In the genomic region with DNA sequence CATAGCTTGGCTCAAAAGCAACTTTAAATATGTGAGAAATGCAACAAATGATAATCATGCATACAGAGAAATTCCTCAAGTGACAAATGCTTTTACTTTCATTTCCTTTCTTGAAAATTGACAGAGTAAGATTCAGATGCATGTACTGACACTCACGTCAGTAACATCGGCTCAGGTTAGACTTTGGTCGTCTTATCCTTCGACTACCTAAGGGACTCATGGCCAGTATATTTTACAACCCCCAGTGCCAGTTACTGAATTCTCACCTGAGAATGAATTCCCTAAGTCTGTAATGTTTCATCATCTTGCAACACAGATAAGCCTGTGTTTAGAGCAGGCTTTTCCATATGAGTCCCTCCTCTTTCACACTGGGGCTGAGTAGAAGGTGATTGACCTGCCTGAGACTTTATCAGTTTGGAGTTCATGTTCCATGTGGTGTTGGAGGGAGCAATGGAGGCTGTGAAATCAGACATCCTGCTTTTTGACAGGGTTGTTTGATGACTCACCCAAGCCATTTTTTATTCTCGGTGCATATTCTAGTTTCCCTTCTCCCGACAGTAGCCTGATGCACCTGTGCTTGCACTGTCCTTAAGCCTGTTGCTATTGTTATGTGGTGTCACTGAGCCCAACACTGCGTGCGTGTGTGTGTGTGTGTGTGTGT, we compare ENCODE assay signal across 8 cellular contexts. TPM values are rescaled to one million over a fixed set of nuclear protein-coding genes. Genes with fewer than 3 reads are reported as not detected.
DNase-seq lines count a peak whose midpoint lies in the region; ATAC-seq, FAIRE-seq and TF ChIP-seq lines count a peak whose summit lies in the region.

No MANE protein-coding gene starts in this region.

- no peak for TF ChIP-seq CTCF in CD4-positive, alpha-beta T cell (IDR thresholded peaks at IDR 0.05)
- TF ChIP-seq CTCF in HepG2 (CRISPR knock-in tag; IDR thresholded peaks at IDR 0.05) (no peak), left ventricle myocardium inferior (IDR thresholded peaks at IDR 0.05; ENCODE audit: borderline replicate concordance) (no peak)

- no peak for TF ChIP-seq RAD21 in HepG2 (CRISPR knock-in tag; IDR thresholded peaks at IDR 0.05)

- POLR2A ChIA-PET in CD4-positive, alpha-beta T cell (lab: Charles Lee), result no interaction called here
- POLR2A ChIA-PET in HepG2 (lab: Yijun Ruan, JAX), result interaction anchor here (1.1 kb wide), 1 partner anchor 30 kb away, joined by 3 read pairs; a partner anchor contains a TSS

- peak; percentile 29 for ATAC-seq in CD4-positive, alpha-beta T cell (ENCODE audit: poor library complexity)
- ATAC-seq in GM18907 (IDR thresholded peaks at IDR 0.05; ENCODE audit: unreplicated experiment) (peak; percentile 36), HG03108 (IDR thresholded peaks at IDR 0.05; ENCODE audit: unreplicated experiment) (peak; percentile 40), HepG2 (peak; percentile 86), left ventricle myocardium superior (no peak)

- peaks cover 6% of the 10 kb centered on the region for H3K9me3 Mint-ChIP-seq in CD4-positive, alpha-beta T cell

- H2AFZ ChIP-seq in HepG2 (ENCODE audit: low read length), result peak overlapping the region; percentile 66

- peak; percentile 40 for FAIRE-seq in HepG2 (lab: Jason Lieb, UNC)

- TF ChIP-seq EP300 in HepG2 (IDR thresholded peaks at IDR 0.05; ENCODE audit: low read depth in 2 of 2, low read length in 2 of 2) (no peak), HepG2 (CRISPR knock-in tag; IDR thresholded peaks at IDR 0.05; ENCODE audit: borderline replicate concordance) (no peak)

- H3K79me2 ChIP-seq in HepG2 (ENCODE audit: insufficient read depth, low read length), result no peaks in the 10 kb centered on the region

- no peaks in the 10 kb centered on the region for H3K27me3 ChIP-seq in CD4-positive, alpha-beta T cell (ENCODE audit: control insufficient read depth, insufficient read depth, low read length)
- H3K27me3 ChIP-seq in HepG2 (ENCODE audit: control insufficient read depth in 1 of 2, insufficient read depth in 2 of 2, low read length in 2 of 2) (no peaks in the 10 kb centered on the region), left ventricle myocardium inferior (ENCODE audit: low read depth) (no peaks in the 10 kb centered on the region)

- BruUV-seq in HepG2 (replicated peaks; lab: Mats Ljungman, UMichigan), result no TSS peak

- H3K27ac ChIP-seq in CD4-positive, alpha-beta T cell (ENCODE audit: low read depth, low read length), result no peak overlapping the region
- H3K27ac ChIP-seq in HepG2 (ENCODE audit: extremely low read length, insufficient read depth, low read length) (no peak overlapping the region), left ventricle myocardium inferior (replicated peaks) (no peak overlapping the region)

- DNase-seq in CD4-positive, alpha-beta T cell, result no peak
- DNase-seq in activated CD4-positive, alpha-beta T cell treated with anti-CD3 and anti-CD28 coated beads, Interleukin-2, amount 50 U/mL, for 48 hours, result peak; percentile 7 to 22
- DNase-seq in HepG2 (ENCODE audit: low spot score), result peak; percentile 16
- DNase-seq in AG20443 (ENCODE audit: low spot score), result no peak
- no peak for DNase-seq in left ventricle myocardium inferior
- DNase-seq in left ventricle myocardium superior, result no peak

- no peaks in the 10 kb centered on the region for H4K20me1 ChIP-seq in HepG2 (ENCODE audit: insufficient read depth, low read length)

- no peaks in the 10 kb centered on the region for H3K36me3 ChIP-seq in HepG2 (replicated peaks in 1 of 2; ENCODE audit: control insufficient read depth in 1 of 2, insufficient read depth in 2 of 2, low read length in 2 of 2)
- no peaks in the 10 kb centered on the region for H3K36me3 ChIP-seq in left ventricle myocardium inferior

- 8% methylated on average over 8 of the region's 8 CpGs for WGBS in HepG2 (ENCODE audit: low lambda C conversion rate)

- in situ Hi-C loops in HepG2 (cut with HindIII; ENCODE audit: extremely low pct_ligation_motif_present, low pct_unique_long_range_greater_than_20kb), result no loop called here

- CTCF ChIA-PET in CD4-positive, alpha-beta T cell (lab: Charles Lee), result no interaction called here
- CTCF ChIA-PET in HepG2 (lab: Yijun Ruan, JAX; ENCODE audit: low intra/inter-chr PET ratio, low total read pairs), result no interaction called here

- H3K36me3 Mint-ChIP-seq in CD4-positive, alpha-beta T cell (ENCODE audit: low read depth), result no peaks in the 10 kb centered on the region

- H3K27ac Mint-ChIP-seq in CD4-positive, alpha-beta T cell, result no peak overlapping the region

- H3K9ac ChIP-seq in HepG2 (ENCODE audit: insufficient read depth, low read depth, low read length), result no peak overlapping the region

- H3K9me3 ChIP-seq in CD4-positive, alpha-beta T cell (ENCODE audit: control insufficient read depth, low read length), result no peaks in the 10 kb centered on the region
- H3K9me3 ChIP-seq in HepG2 (ENCODE audit: low read length) (no peaks in the 10 kb centered on the region), left ventricle myocardium inferior (replicated peaks) (peaks cover 9% of the 10 kb centered on the region)

- intact Hi-C loops in CD4-positive, alpha-beta T cell (cut with DNase I, micrococcal nuclease), result no loop called here
- intact Hi-C loops in HepG2 (cut with micrococcal nuclease; ENCODE audit: unreplicated experiment), result no loop called here
- intact Hi-C loops in left ventricle myocardium inferior (cut with micrococcal nuclease), result no loop called here
- intact Hi-C loops in left ventricle myocardium superior (cut with micrococcal nuclease), result no loop called here

- H3K27me3 Mint-ChIP-seq in CD4-positive, alpha-beta T cell, result peaks cover 12% of the 10 kb centered on the region

- peaks cover 28% of the 10 kb centered on the region for H3K4me1 Mint-ChIP-seq in CD4-positive, alpha-beta T cell (ENCODE audit: low read depth)

- H3K4me3 Mint-ChIP-seq in CD4-positive, alpha-beta T cell, result peak overlapping the region; percentile 27

- H3K4me3 ChIP-seq in HepG2 (replicated peaks in 1 of 3; ENCODE audit: insufficient read depth in 1 of 3, low read depth in 2 of 3, low read length in 3 of 3) (peak overlapping the region in 1 of 3 experiments; percentile 32; a peak in 3 of 6 replicates), left ventricle myocardium inferior (no peak overlapping the region)

- H3K4me1 ChIP-seq in HepG2 (ENCODE audit: insufficient read depth, low read length) (peaks cover 19% of the 10 kb centered on the region), left ventricle myocardium inferior (no peaks in the 10 kb centered on the region)

- H3K4me2 ChIP-seq in HepG2 (ENCODE audit: low read depth, low read length), result peak overlapping the region; percentile 69

- no peak for TF ChIP-seq POLR2A in HepG2 (IDR thresholded peaks at IDR 0.05; ENCODE audit: insufficient read depth in 1 of 2, low read depth in 2 of 2, low read length in 2 of 2)

TF ChIP-seq in HepG2, 621 proteins besides CTCF, POLR2A, EP300 and RAD21 (continues in another document):
- TF ChIP-seq MAFG (CRISPR knock-in tag; IDR thresholded peaks at IDR 0.05) (no peak), ZNF546 (CRISPR knock-in tag; conservative IDR thresholded peaks at IDR 0.05) (no peak), SOX5 (CRISPR knock-in tag; IDR thresholded peaks at IDR 0.05; ENCODE audit: borderline replicate concordance) (no peak), ZFP90 (CRISPR knock-in tag; IDR thresholded peaks at IDR 0.05; ENCODE audit: borderline replicate concordance) (no peak), ZNF530 (CRISPR knock-in tag; IDR thresholded peaks at IDR 0.05; ENCODE audit: low read depth) (no peak), CEBPB (IDR thresholded peaks at IDR 0.05; ENCODE audit: borderline replicate concordance, low read depth, low read length) (peak; percentile 48; the same call in 1 of the 2 replicates), PCBP1 (IDR thresholded peaks at IDR 0.05; ENCODE audit: borderline replicate concordance, low read depth, low read length) (no peak), ZNF138 (CRISPR knock-in tag; IDR thresholded peaks at IDR 0.05; ENCODE audit: low read depth) (no peak), IKZF1 (IDR thresholded peaks at IDR 0.05) (no peak), KDM1A (CRISPR knock-in tag; IDR thresholded peaks at IDR 0.05) (no peak), GATAD2A (CRISPR knock-in tag; IDR thresholded peaks at IDR 0.05) (0 out of 2 replicates have a peak, but pooled peaks have one; percentile 13), ISL2 (CRISPR knock-in tag; IDR thresholded peaks at IDR 0.05) (no peak)
- TF ChIP-seq, protein P1, sequence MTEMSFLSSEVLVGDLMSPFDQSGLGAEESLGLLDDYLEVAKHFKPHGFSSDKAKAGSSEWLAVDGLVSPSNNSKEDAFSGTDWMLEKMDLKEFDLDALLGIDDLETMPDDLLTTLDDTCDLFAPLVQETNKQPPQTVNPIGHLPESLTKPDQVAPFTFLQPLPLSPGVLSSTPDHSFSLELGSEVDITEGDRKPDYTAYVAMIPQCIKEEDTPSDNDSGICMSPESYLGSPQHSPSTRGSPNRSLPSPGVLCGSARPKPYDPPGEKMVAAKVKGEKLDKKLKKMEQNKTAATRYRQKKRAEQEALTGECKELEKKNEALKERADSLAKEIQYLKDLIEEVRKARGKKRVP (CRISPR knock-in tag; IDR thresholded peaks at IDR 0.05), result peak in 1 of 2 experiments; percentile 48; a peak in 1 of 4 replicates

RNA-seq across cellular contexts. Expression of a gene that starts 30.5 kb away (rescaled TPM):
- total RNA-seq in CD4-positive, alpha-beta T cell, result not detected
- total RNA-seq in HepG2 (2016; rRNA removed; fragmentation: Illumina TruSeq; extraction: Trizol) (3.7 and 4.0 TPM in 2 replicates), left ventricle myocardium inferior (8.6 TPM), left ventricle myocardium superior (4.0 TPM)
- 0.79 and 0.81 TPM in 2 replicates for total RNA-seq in HepG2 (2016; cell fraction: cytosol; rRNA removed; fragmentation: Illumina TruSeq; extraction: Trizol; ENCODE audit: low read depth)
- total RNA-seq in HepG2 (2016; cell fraction: insoluble cytoplasmic fraction; rRNA removed; fragmentation: Illumina TruSeq; extraction: Trizol), result 3.1 and 4.2 TPM in 2 replicates
- total RNA-seq in HepG2 (2016; cell fraction: membrane; rRNA removed; fragmentation: Illumina TruSeq; extraction: Trizol), result 2.1 and 2.3 TPM in 2 replicates
- 6.1 and 6.4 TPM in 2 replicates for total RNA-seq in HepG2 (2016; cell fraction: nucleus; rRNA removed; fragmentation: Illumina TruSeq; extraction: Trizol)
- 2.3 and 2.8 TPM in 2 replicates for polyA plus RNA-seq in HepG2 (2011; rRNA removed)
- polyA plus RNA-seq in HepG2 (2011; cell fraction: cytosol; rRNA removed), result 1.5 and 2.0 TPM in 2 replicates
- polyA plus RNA-seq in HepG2 (2011; cell fraction: nucleus; rRNA removed), result 1.1 TPM in 2 replicates
- 1.3 and 1.7 TPM in 2 replicates for polyA plus RNA-seq in HepG2 (2012)
- polyA plus RNA-seq in HepG2 (2016; cell fraction: cytosol; fragmentation: Illumina TruSeq; extraction: Trizol; ENCODE audit: low read depth), result 0.23 and 0.26 TPM in 2 replicates
- 1.3 and 1.4 TPM in 2 replicates for polyA plus RNA-seq in HepG2 (2016; cell fraction: insoluble cytoplasmic fraction; fragmentation: Illumina TruSeq; extraction: Trizol; ENCODE audit: low read depth)
- polyA plus RNA-seq in HepG2 (2016; cell fraction: membrane; fragmentation: Illumina TruSeq; extraction: Trizol; ENCODE audit: low read depth), result 0.48 TPM in 2 replicates
- 3.1 and 4.7 TPM in 2 replicates for polyA plus RNA-seq in HepG2 (2016; cell fraction: nucleus; fragmentation: Illumina TruSeq; extraction: Trizol; ENCODE audit: insufficient read depth, low read depth)
- polyA minus RNA-seq in HepG2 (2011; rRNA and poly(A)+ RNA removed; ENCODE audit: low replicate concordance), result 0.89 and 4.0 TPM in 2 replicates
- 3.3 and 5.1 TPM in 2 replicates for polyA minus RNA-seq in HepG2 (2011; cell fraction: cytosol; rRNA and poly(A)+ RNA removed)
- 6.0 and 8.6 TPM in 2 replicates for polyA minus RNA-seq in HepG2 (2011; cell fraction: nucleus; rRNA and poly(A)+ RNA removed)

Comparison
In these comparisons a context has a peak if more than half of its experiments do, and no peak if none do; other contexts are left out.
1. DNase-seq: peak in activated CD4-positive, alpha-beta T cell treated with anti-CD3 and anti-CD28 coated beads, Interleukin-2, amount 50 U/mL, for 48 hours (2 of 2) and HepG2 (single experiment); none in CD4-positive, alpha-beta T cell (0 of 10), AG20443 (single experiment), left ventricle myocardium inferior (single experiment) and left ventricle myocardium superior (single experiment).